ENCODE assay signal across 19 cellular contexts in the genomic region with DNA sequence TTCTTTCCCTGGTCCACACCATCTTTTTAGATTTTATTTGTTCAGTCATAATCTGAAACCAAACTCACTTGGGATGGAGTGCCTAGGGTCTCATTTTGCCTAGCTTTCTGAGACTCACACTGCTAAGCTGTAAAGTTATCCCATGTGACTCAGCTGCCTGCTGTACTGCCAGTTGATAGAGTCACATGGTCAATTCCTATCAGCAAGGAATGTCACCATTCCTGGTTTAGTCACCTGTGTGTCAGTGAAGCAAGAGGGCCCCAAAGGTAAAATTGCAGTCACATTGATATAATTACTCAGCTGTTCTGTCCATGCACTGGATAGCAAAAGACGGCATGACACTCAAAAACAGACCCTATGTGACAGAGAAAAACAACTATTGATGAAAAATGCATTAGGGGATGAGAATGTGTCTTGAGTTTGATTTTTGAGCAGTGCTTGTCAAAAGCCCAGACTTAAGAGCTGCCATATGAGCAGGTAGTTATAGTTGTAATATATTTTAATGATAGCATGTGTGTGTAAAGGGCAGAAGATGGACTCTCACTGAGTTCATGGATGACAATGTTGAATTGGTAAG.
DNase-seq lines count a peak whose midpoint lies in the region; ATAC-seq, FAIRE-seq and TF ChIP-seq lines count a peak whose summit lies in the region.
"Had no signal": no experiment of that assay in that cellular context is flagged by ENCODE, and none has a peak within 500 bp of the region (broad histone marks: within the 10 kb centered on the region; RNA-seq: fewer than 3 reads in every experiment).

No MANE protein-coding gene starts in this region.

- H3K36me3 ChIP-seq in neural cell (ENCODE audit: insufficient read depth, low read length) = no peaks in the 10 kb centered on the region
- H3K36me3 ChIP-seq: Peyer's patch had no signal

- peaks cover 16% of the 10 kb centered on the region for H3K4me1 Mint-ChIP-seq in Calu3 (ENCODE audit: low read depth, unreplicated experiment)
- H3K4me1 Mint-ChIP-seq: CD4-positive, alpha-beta memory T cell had no signal

- no peak overlapping the region for H3K4me2 ChIP-seq in neural cell (ENCODE audit: low read length)

- intact Hi-C loops in Calu3 (cut with micrococcal nuclease; ENCODE audit: unreplicated experiment) = no loop called here

- no peaks in the 10 kb centered on the region for H3F3A ChIP-seq in neural cell (ENCODE audit: insufficient read depth, low read length, poor library complexity, severe bottlenecking)

- H3K9ac ChIP-seq in neural cell (ENCODE audit: low read length) = peak overlapping the region; percentile 1
- H3K9ac ChIP-seq: GM23248 had no signal

- H3K27me3 Mint-ChIP-seq in Calu3 (ENCODE audit: unreplicated experiment) = no peaks in the 10 kb centered on the region
- H3K27me3 Mint-ChIP-seq: CD4-positive, alpha-beta memory T cell had no signal

- no peak overlapping the region for H3K4me3 Mint-ChIP-seq in Calu3 (ENCODE audit: low read depth, unreplicated experiment)
- H3K4me3 Mint-ChIP-seq: CD4-positive, alpha-beta memory T cell had no signal

- H3K9me3 Mint-ChIP-seq in Calu3 (ENCODE audit: low read depth, unreplicated experiment) = peaks cover 8% of the 10 kb centered on the region

- TF ChIP-seq EP300 in neural cell (conservative IDR thresholded peaks at IDR 0.05; ENCODE audit: poor library complexity, severe bottlenecking) = peak; percentile 69

- H4K20me1 ChIP-seq in neural cell (ENCODE audit: insufficient read depth) = no peaks in the 10 kb centered on the region

- no peaks in the 10 kb centered on the region for H3K36me3 Mint-ChIP-seq in Calu3 (ENCODE audit: insufficient read depth, unreplicated experiment)

- DNase-seq in Calu3 (peak; percentile 54), RCC 7860 (ENCODE audit: low spot score) (peak; percentile 12), islet precursor cell (peak; percentile 78), glomerular visceral epithelial cell (ENCODE audit: extremely low spot score) (no peak), NCI-H1105 treated with DMSO at 0.1 percent for 48 hours (lab: John Stamatoyannopoulos, UW) (no peak), NCI-H510A (lab: John Stamatoyannopoulos, UW) (no peak)
- DNase-seq: CD4-positive, alpha-beta memory T cell; GF-D8; GM23248; NCI-H1048; NCI-H146; NCI-H2081; NCI-H510A treated with DMSO at 0.1 percent for 48 hours; Peyer's patch; Right ventricle myocardium superior had no signal

- FAIRE-seq in RCC 7860 (lab: Jason Lieb, UNC) = no peak
- FAIRE-seq: GM12891, GM18507 had no signal

- peak overlapping the region; percentile 45 for H3K27ac Mint-ChIP-seq in Calu3 (ENCODE audit: unreplicated experiment)
- H3K27ac Mint-ChIP-seq: CD4-positive, alpha-beta memory T cell had no signal

- CTCF ChIA-PET in Calu3 (lab: Charles Lee) = no interaction called here

- no peak for ATAC-seq in HG02678 (IDR thresholded peaks at IDR 0.05; ENCODE audit: unreplicated experiment)

- no peaks in the 10 kb centered on the region for H3K9me3 ChIP-seq in neural cell (ENCODE audit: low read length)
- H3K9me3 ChIP-seq: Peyer's patch had no signal

- no peak overlapping the region for H3K4me3 ChIP-seq in neural cell (ENCODE audit: low read length)
- H3K4me3 ChIP-seq: GM23248, Peyer's patch had no signal

- H3K27me3 ChIP-seq in neural cell (ENCODE audit: insufficient read depth, low read depth, low read length) = no peaks in the 10 kb centered on the region
- H3K27me3 ChIP-seq: Peyer's patch had no signal

- no peaks in the 10 kb centered on the region for H3K9me2 ChIP-seq in neural cell (ENCODE audit: insufficient read depth, low read length)

- TF ChIP-seq RAD21 in neural cell (conservative IDR thresholded peaks at IDR 0.05) = no peak

- H2AFZ ChIP-seq in neural cell (ENCODE audit: low read depth, low read length) = no peak overlapping the region
- H2AFZ ChIP-seq: GM23248 had no signal

- BruUV-seq in Calu3 (replicated peaks; lab: Mats Ljungman, UMichigan) = no TSS peak

- peak overlapping the region; percentile 75 for H3K27ac ChIP-seq in neural cell (ENCODE audit: low read length)
- H3K27ac ChIP-seq: GM23248, Peyer's patch had no signal

- no peaks in the 10 kb centered on the region for H3K79me2 ChIP-seq in neural cell (replicated peaks; ENCODE audit: insufficient read depth, low read length)

- TF ChIP-seq CTCF in Calu3 (IDR thresholded peaks at IDR 0.05; ENCODE audit: unreplicated experiment) (no peak), neural cell (IDR thresholded peaks at IDR 0.05; ENCODE audit: poor library complexity, severe bottlenecking) (no peak)

TF ChIP-seq in neural cell, 6 proteins besides CTCF, POLR2A, EP300 and RAD21:
- no peak for TF ChIP-seq SMC3 (conservative IDR thresholded peaks at IDR 0.05; ENCODE audit: poor library complexity)
- peak; percentile 59 for TF ChIP-seq POLR2AphosphoS5 (IDR thresholded peaks at IDR 0.05)
- TF ChIP-seq EZH2 (IDR thresholded peaks at IDR 0.05; ENCODE audit: borderline replicate concordance, insufficient read depth, low read length, poor library complexity, severe bottlenecking) = no peak
- TF ChIP-seq REST (IDR thresholded peaks at IDR 0.05; ENCODE audit: borderline replicate concordance) = peak; percentile 87
- no peak for TF ChIP-seq TAF1 (IDR thresholded peaks at IDR 0.05; ENCODE audit: low read depth)
- no peak for TF ChIP-seq MXI1 (conservative IDR thresholded peaks at IDR 0.05; ENCODE audit: poor library complexity, severe bottlenecking)

Comparison
In these comparisons a context has a peak if more than half of its experiments do, and no peak if none do; other contexts are left out.
1. DNase-seq: peak in Calu3 (single experiment), RCC 7860 (single experiment) and islet precursor cell (single experiment); none in glomerular visceral epithelial cell (single experiment), NCI-H1105 treated with DMSO at 0.1 percent for 48 hours (single experiment) and NCI-H510A (single experiment).